Comparison of ENCODE assay signal across 8 cellular contexts in the genomic region with DNA sequence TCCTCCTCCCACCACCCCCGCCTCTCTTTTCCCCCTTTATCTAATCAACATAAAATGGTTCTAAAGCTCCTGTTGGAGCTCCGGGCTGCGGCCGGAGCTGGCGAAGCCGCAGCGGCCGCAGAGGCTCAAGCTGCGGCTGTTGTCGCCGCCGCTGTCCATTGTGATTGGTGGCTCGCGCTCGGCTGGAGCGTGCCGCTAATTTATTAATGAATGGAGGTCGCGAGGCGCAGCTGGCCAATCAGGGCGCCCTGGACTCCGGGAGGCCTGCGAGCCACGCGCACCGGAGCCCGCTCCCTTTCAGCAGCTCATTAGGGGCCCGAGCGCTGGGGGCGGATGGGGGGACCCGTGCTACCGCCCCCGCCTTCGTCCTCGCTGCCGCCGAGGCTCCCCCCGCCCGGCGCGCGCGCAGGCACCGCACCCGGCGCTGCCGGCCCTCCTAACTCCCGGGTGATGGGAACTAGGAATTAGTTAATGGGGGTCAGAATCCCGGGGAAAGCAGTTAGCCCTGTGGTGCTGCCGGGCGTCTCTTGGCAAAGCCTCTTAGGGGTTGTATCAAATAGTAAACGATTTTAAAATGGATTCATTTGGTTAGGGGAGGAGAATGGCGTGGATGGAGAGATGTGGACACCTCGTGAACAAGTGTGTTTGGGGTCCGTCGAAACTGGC. TPM values are rescaled to one million over a fixed set of nuclear protein-coding genes. Genes with fewer than 3 reads are reported as not detected.
DNase-seq lines count a peak whose midpoint lies in the region; ATAC-seq and TF ChIP-seq lines count a peak whose summit lies in the region.

No MANE protein-coding gene starts in this region.

- H3K27me3 ChIP-seq in HUES48 (ENCODE audit: control insufficient read depth, insufficient read depth, low read length): peaks cover 100% of the 10 kb centered on the region
- peaks cover 79% of the 10 kb centered on the region for H3K27me3 ChIP-seq in iPS DF 6.9 (ENCODE audit: control insufficient read depth, insufficient read depth, low read length)
- H3K27me3 ChIP-seq in testis: no peaks in the 10 kb centered on the region

- no peaks in the 10 kb centered on the region; the same call in 1 of the 2 replicates for H3K9me3 ChIP-seq in HUES48 (ENCODE audit: control insufficient read depth, insufficient read depth, low read length)
- no peaks in the 10 kb centered on the region for H3K9me3 ChIP-seq in iPS DF 6.9 (ENCODE audit: control insufficient read depth, insufficient read depth, low read length)
- no peaks in the 10 kb centered on the region for H3K9me3 ChIP-seq in testis

- H3K9ac ChIP-seq in HUES48 (ENCODE audit: low read depth, low read length): no peak overlapping the region

- no peak for TF ChIP-seq POLR2A in testis (IDR thresholded peaks at IDR 0.05)

- no peak for TF ChIP-seq CTCF in testis (IDR thresholded peaks at IDR 0.05)

- WGBS in iPS DF 6.9 (ENCODE audit: insufficient coverage, insufficient read length): no CpG with 5 or more reads among the region's 56 CpGs
- WGBS in testis, 2 donors: 1 to 2% methylated on average over 15 to 56 of the region's 56 CpGs

- intact Hi-C loops in testis (cut with DNase I; ENCODE audit: low total_unique reads): no loop called here

- H3K4me1 ChIP-seq in HUES48 (ENCODE audit: control insufficient read depth, insufficient read depth, low read length) (peaks cover 32% of the 10 kb centered on the region), iPS DF 6.9 (ENCODE audit: control insufficient read depth, insufficient read depth, low read length) (peaks cover 4% of the 10 kb centered on the region; the same call in 1 of the 2 replicates), testis (peaks cover 23% of the 10 kb centered on the region)

- ATAC-seq in GM19463 (IDR thresholded peaks at IDR 0.05; ENCODE audit: unreplicated experiment): peak; percentile 28

- peak overlapping the region; percentile 37 for H3K4me3 ChIP-seq in HUES48 (ENCODE audit: low read depth, low read length)
- H3K4me3 ChIP-seq in iPS DF 6.9 (ENCODE audit: low read length): peak overlapping the region; percentile 31; the same call in 1 of the 2 replicates
- peak overlapping the region; percentile 27 to 58 for H3K4me3 ChIP-seq in testis

- DNase-seq in ELF-1 (ENCODE audit: low read depth, low spot score) (peak; percentile 78), UCSD-AML1 (lab: John Stamatoyannopoulos, UW; ENCODE audit: unreplicated experiment) (peak; percentile 33), iPS DF 6.9 (ENCODE audit: low read depth, low spot score) (no peak), testis (peak; percentile 33), OCI-M2 (lab: John Stamatoyannopoulos, UW; ENCODE audit: unreplicated experiment) (no peak)
- DNase-seq in activated effector memory CD4-positive, alpha-beta T cell treated with Interleukin-2 at 50 U/mL for 16 hours: no peak

- H3K27ac ChIP-seq in HUES48 (ENCODE audit: low read depth, low read length) (no peak overlapping the region), iPS DF 6.9 (ENCODE audit: low read length) (no peak overlapping the region), testis (no peak overlapping the region)

- H3K36me3 ChIP-seq in HUES48 (ENCODE audit: control insufficient read depth, insufficient read depth, low read length) (no peaks in the 10 kb centered on the region), iPS DF 6.9 (ENCODE audit: control insufficient read depth, insufficient read depth, low read length) (no peaks in the 10 kb centered on the region), testis (ENCODE audit: low read depth, missing control alignments) (no peaks in the 10 kb centered on the region)

RNA-seq across cellular contexts. Expression of a gene that starts 0.6 kb away (rescaled TPM):
- total RNA-seq in testis: 1 to 10 TPM in 1 of 2 donors, under 1 TPM in 1; 0.62 to 3.8 TPM
- polyA plus RNA-seq in testis (ENCODE audit: insufficient read depth, low read depth, low replicate concordance): 4.1 TPM

Comparison
In these comparisons a context has a peak if more than half of its experiments do, and no peak if none do; other contexts are left out.
1. DNase-seq: peak in ELF-1 (single experiment), UCSD-AML1 (single experiment) and testis (single experiment); none in iPS DF 6.9 (single experiment), OCI-M2 (single experiment) and activated effector memory CD4-positive, alpha-beta T cell treated with Interleukin-2 at 50 U/mL for 16 hours (single experiment).
2. Peak in every context shown above with its lines, with median percentiles within 50 percentile points of each other: H3K4me3 ChIP-seq.